In genomic region chr7:116499168-116500070, GRCh38 we compare ENCODE assay signal across 8 cellular contexts. TPM values are rescaled to one million over a fixed set of nuclear protein-coding genes. Genes with fewer than 3 reads are reported as not detected.
DNase-seq lines count a peak whose midpoint lies in the region; TF ChIP-seq lines count a peak whose summit lies in the region.

CAV2 (plus strand) TSS chr7:116499738; CDS start chr7:116499782, 44 bp downstream.

- H3K4me3 Mint-ChIP-seq in HFFc6 = peak within 1 kb of the TSS; percentile 96

- intact Hi-C loops in spleen (cut with DNase I; ENCODE audit: low total_unique reads) = no loop called here

- H3K9me3 Mint-ChIP-seq in HFFc6 = no peaks in the 10 kb centered on the region

- 4 to 22% (median 6%) methylated on average over 14 to 85 of the region's 85 CpGs for WGBS in spleen, 5 donors

- H3K36me3 Mint-ChIP-seq in HFFc6 (ENCODE audit: low read depth) = peaks cover 32% of the 10 kb centered on the region

- H3K27ac ChIP-seq in SJCRH30 (peak within 1 kb of the TSS; percentile 67), spleen (peak within 1 kb of the TSS; percentile 72 to 93 (median 88))

- H3K4me1 ChIP-seq in SJCRH30 (peaks cover 6% of the 10 kb centered on the region; the same call in 1 of the 2 replicates), spleen (peaks cover 0 to 25% (median 15%) of the 10 kb centered on the region in 6 donors)

- no peaks in the 10 kb centered on the region for H3K27me3 ChIP-seq in SJCRH30
- H3K27me3 ChIP-seq in kidney epithelial cell (ENCODE audit: control insufficient read depth, insufficient read depth, low read length) = no peaks in the 10 kb centered on the region
- H3K27me3 ChIP-seq in spleen (replicated peaks in 1 of 7) = peaks cover 0 to 49% (median 16%) of the 10 kb centered on the region in 7 donors

- H3K4me1 Mint-ChIP-seq in HFFc6 (ENCODE audit: low read depth) = peaks cover 68% of the 10 kb centered on the region

- H3K9me3 ChIP-seq in SJCRH30 (replicated peaks) = no peaks in the 10 kb centered on the region
- no peaks in the 10 kb centered on the region for H3K9me3 ChIP-seq in spleen

- no peak for TF ChIP-seq POLR2A in spleen (IDR thresholded peaks at IDR 0.05)

- H3K27ac Mint-ChIP-seq in HFFc6 = peak within 1 kb of the TSS; percentile 90

- H3K27me3 Mint-ChIP-seq in HFFc6 (ENCODE audit: insufficient read depth) = 0 out of 2 replicates have a peak, but pooled peaks cover 3% of the 10 kb centered on the region

- peak within 1 kb of the TSS; percentile 47; the same call in 1 of the 2 replicates for H3K4me3 ChIP-seq in GM08714 (ENCODE audit: low read length)
- peak within 1 kb of the TSS; percentile 93 for H3K4me3 ChIP-seq in SJCRH30
- H3K4me3 ChIP-seq in choroid plexus epithelial cell (ENCODE audit: low read depth, low read length) = peak within 1 kb of the TSS; percentile 82
- H3K4me3 ChIP-seq in kidney epithelial cell (ENCODE audit: low read depth, low read length) = peak within 1 kb of the TSS; percentile 85
- H3K4me3 ChIP-seq in spleen = peak within 1 kb of the TSS; percentile 49 to 74 (median 54)

- TF ChIP-seq CTCF in HFFc6 (IDR thresholded peaks at IDR 0.05) (no peak), choroid plexus epithelial cell (conservative IDR thresholded peaks at IDR 0.05; ENCODE audit: low read depth, low read length) (no peak), kidney epithelial cell (IDR thresholded peaks at IDR 0.05; ENCODE audit: insufficient read depth, low read length, poor library complexity, severe bottlenecking) (no peak), spleen (IDR thresholded peaks at IDR 0.05 in 8 of 11, conservative IDR thresholded peaks at IDR 0.05 in 3 of 11) (no peak)

- DNase-seq in HFFc6 = peak; percentile 50
- DNase-seq in SJCRH30 = peak; percentile 80 to 82
- DNase-seq in choroid plexus epithelial cell (ENCODE audit: low read depth) = peak; percentile 53
- no peak for DNase-seq in kidney epithelial cell (ENCODE audit: low read depth)
- DNase-seq in spleen = peak; percentile 84
- DNase-seq in medulla oblongata (ENCODE audit: extremely low spot score) = no peak
- DNase-seq in NCI-H2196 (lab: John Stamatoyannopoulos, UW; ENCODE audit: unreplicated experiment) = no peak

- H3K36me3 ChIP-seq in SJCRH30 (no peaks in the 10 kb centered on the region), kidney epithelial cell (ENCODE audit: control insufficient read depth, insufficient read depth, low read length) (no peaks in the 10 kb centered on the region), spleen (no peaks in the 10 kb centered on the region)

RNA-seq across cellular contexts. Expression of gene CAV2, which starts in this region (rescaled TPM):
- total RNA-seq in HFFc6 (2021; fragmentation: NEBNext Ultra II Directional; extraction: Animal tissue kit (Norgen Biotek cat#: 25700)) = 100 to 1,000 TPM; 157 to 229 (median 186) TPM
- 21.6 and 25.2 TPM in 2 replicates for total RNA-seq in SJCRH30 (2014; rRNA removed; shearing (Covaris generic))
- 42.4 and 53.5 TPM in 2 replicates for total RNA-seq in kidney epithelial cell
- total RNA-seq in spleen = 100 to 1,000 TPM in 2 of 7 donors, 10 to 100 TPM in 5; 27.8 to 107 (median 76.1) TPM
- polyA plus RNA-seq in spleen = 10 to 100 TPM; 15.5 to 51.6 (median 20.4) TPM

Comparison
In these comparisons a context has a peak if more than half of its experiments do, and no peak if none do; other contexts are left out.
1. DNase-seq: peak in HFFc6 (single experiment), SJCRH30 (2 of 2), choroid plexus epithelial cell (single experiment) and spleen (single experiment); none in kidney epithelial cell (single experiment), medulla oblongata (single experiment) and NCI-H2196 (single experiment).
2. Peak in every context shown above with its lines, with median percentiles within 50 percentile points of each other: H3K4me3 ChIP-seq.